25 cellular contexts compared by ENCODE assay signal in the genomic region with DNA sequence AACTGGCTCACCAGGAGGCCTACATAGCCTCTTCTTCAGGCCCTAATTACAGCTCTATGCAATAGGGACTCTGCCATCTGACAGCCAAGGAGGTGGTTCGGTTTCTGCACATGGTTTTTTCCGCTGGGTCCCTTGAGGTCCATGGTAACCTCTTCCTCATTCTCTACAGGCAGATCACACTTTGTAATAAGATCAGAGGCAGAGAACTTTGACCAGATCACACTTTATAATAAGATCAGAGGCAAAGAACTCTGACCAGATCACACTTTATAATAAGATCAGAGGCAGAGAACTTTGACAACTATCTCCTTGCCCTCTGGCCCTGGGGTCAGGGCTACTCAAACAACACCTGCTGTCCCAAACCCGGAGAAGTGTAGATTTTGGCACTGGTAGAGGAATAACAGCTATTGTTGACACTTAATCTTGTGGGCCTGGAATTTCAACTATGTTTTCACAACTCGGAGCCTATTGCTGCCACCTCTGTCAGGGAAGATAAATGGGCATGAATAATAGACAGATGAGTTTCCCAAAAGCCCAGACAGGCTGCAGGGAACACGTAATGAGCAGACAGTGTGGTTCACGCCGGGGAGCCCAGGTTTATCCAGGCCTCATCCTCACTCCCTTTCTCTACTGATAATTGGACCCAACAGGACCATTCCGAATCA.
A peak's percentile ranks its signal among the peaks of the same experiment; 100 is the strongest.
DNase-seq lines count a peak whose midpoint lies in the region; ATAC-seq and TF ChIP-seq lines count a peak whose summit lies in the region.
"Had no signal": no experiment of that assay in that cellular context is flagged by ENCODE, and none has a peak within 500 bp of the region (broad histone marks: within the 10 kb centered on the region; RNA-seq: fewer than 3 reads in every experiment).

No MANE protein-coding gene starts in this region.

- H3K4me3 ChIP-seq in BLaER1: no peak overlapping the region
- no peak overlapping the region for H3K4me3 ChIP-seq in GM23338
- H3K4me3 ChIP-seq: A549, body of pancreas, dorsolateral prefrontal cortex, transverse colon had no signal

- TF ChIP-seq POLR2A in GM18505 (IDR thresholded peaks at IDR 0.05; ENCODE audit: borderline replicate concordance, extremely low read depth, insufficient read depth, insufficient read length): no peak

- H3K27me3 ChIP-seq in BLaER1 (no peaks in the 10 kb centered on the region), GM23338 (ENCODE audit: insufficient read depth) (no peaks in the 10 kb centered on the region)
- H3K27me3 ChIP-seq: body of pancreas, transverse colon had no signal

- no peaks in the 10 kb centered on the region for H3K79me2 ChIP-seq in GM23338 (replicated peaks; ENCODE audit: insufficient read depth)

- peak overlapping the region; percentile 47 for H3K4me2 ChIP-seq in BLaER1
- H3K4me2 ChIP-seq in GM23338: no peak overlapping the region
- H3K4me2 ChIP-seq: A549 had no signal

- H3K36me3 ChIP-seq in BLaER1 (no peaks in the 10 kb centered on the region), GM23338 (ENCODE audit: insufficient read depth) (no peaks in the 10 kb centered on the region)
- H3K36me3 ChIP-seq: transverse colon had no signal

- DNase-seq in NCI-H2227 (lab: John Stamatoyannopoulos, UW; ENCODE audit: unreplicated experiment) (peak; percentile 90), glomerular visceral epithelial cell (ENCODE audit: extremely low spot score) (peak; percentile 75), GM23338 (ENCODE audit: low spot score) (no peak)
- DNase-seq: activated CD8-positive, alpha-beta T cell treated with anti-CD3 and anti-CD28 coated beads for 36 hours; activated T-cell treated with anti-CD3 and anti-CD28 coated beads, Interleukin-2, amount 50 U/mL, for 4 hours; body of pancreas; DMS53; dorsolateral prefrontal cortex; glutamatergic neuron; GOT3; natural killer cell; NCI-H1694 treated with DMSO at 0.1 percent for 48 hours; NCI-H510A treated with DMSO at 0.1 percent for 48 hours; stimulated activated naive B cell treated with anti-CD40 and anti-IgM and Interleukin-4, amounts not matched to agents 10 μg/mL and 1 μg/mL and 100 μg/mL, for 72 hours; T-helper 1 cell; transverse colon had no signal

- H2AFZ ChIP-seq in GM23338: no peak overlapping the region

- no peak overlapping the region for H3K27ac ChIP-seq in BLaER1
- no peak overlapping the region for H3K27ac ChIP-seq in GM23338 (ENCODE audit: low read depth)
- H3K27ac ChIP-seq: A549, body of pancreas, dorsolateral prefrontal cortex, transverse colon had no signal

- H3K27ac Mint-ChIP-seq in nephron (peak overlapping the region in 2 of 3 experiments; percentile 38 to 82), GM23338 (no peak overlapping the region)
- no peak overlapping the region for H3K27ac Mint-ChIP-seq in activated T-helper 17 cell treated with anti-CD3 and anti-CD28 coated beads, Interleukin-2, amount 50 U/mL, for 72 hours
- H3K27ac Mint-ChIP-seq: activated CD8-positive, alpha-beta T cell treated with anti-CD3 and anti-CD28 coated beads for 36 hours; activated naive CD4-positive, alpha-beta T cell treated with anti-CD3 and anti-CD28 coated beads, Interleukin-2, amount 50 U/mL, for 72 hours; memory B cell; natural killer cell; stimulated activated naive B cell treated with anti-CD40 and anti-IgM and Interleukin-4, amounts not matched to agents 10 μg/mL and 1 μg/mL and 100 μg/mL, for 72 hours had no signal

- TF ChIP-seq CTCF in nephron (IDR thresholded peaks at IDR 0.05; ENCODE audit: unreplicated experiment in 3 of 3) (no peak), GM23338 (conservative IDR thresholded peaks at IDR 0.05; ENCODE audit: low read depth in 2 of 2) (no peak)

- ATAC-seq in GM18505 (IDR thresholded peaks at IDR 0.05; ENCODE audit: unreplicated experiment): no peak
- ATAC-seq in GM23338: no peak
- ATAC-seq in GM18511 (IDR thresholded peaks at IDR 0.05; ENCODE audit: unreplicated experiment): no peak
- no peak for ATAC-seq in activated T-helper 17 cell treated with anti-CD3 and anti-CD28 coated beads, Interleukin-2, amount 50 U/mL, for 72 hours (replicated peaks)
- ATAC-seq: A549; activated CD8-positive, alpha-beta T cell treated with anti-CD3 and anti-CD28 coated beads for 36 hours; activated naive CD4-positive, alpha-beta T cell treated with anti-CD3 and anti-CD28 coated beads, Interleukin-2, amount 50 U/mL, for 72 hours; activated T-cell treated with anti-CD3 and anti-CD28 coated beads, Interleukin-2, amount 50 U/mL, for 4 hours; body of pancreas; esophagus mucosa; natural killer cell; stimulated activated naive B cell treated with anti-CD40 and anti-IgM and Interleukin-4, amounts not matched to agents 10 μg/mL and 1 μg/mL and 100 μg/mL, for 72 hours had no signal

- H3K4me3 Mint-ChIP-seq in nephron: no peak overlapping the region
- no peak overlapping the region for H3K4me3 Mint-ChIP-seq in GM23338
- no peak overlapping the region for H3K4me3 Mint-ChIP-seq in activated T-helper 17 cell treated with anti-CD3 and anti-CD28 coated beads, Interleukin-2, amount 50 U/mL, for 72 hours
- H3K4me3 Mint-ChIP-seq: activated CD8-positive, alpha-beta T cell treated with anti-CD3 and anti-CD28 coated beads for 36 hours; activated T-cell treated with anti-CD3 and anti-CD28 coated beads, Interleukin-2, amount 50 U/mL, for 4 hours; memory B cell; natural killer cell; stimulated activated naive B cell treated with anti-CD40 and anti-IgM and Interleukin-4, amounts not matched to agents 10 μg/mL and 1 μg/mL and 100 μg/mL, for 72 hours had no signal

- H3K4me1 Mint-ChIP-seq in nephron (peaks cover 27% of the 10 kb centered on the region), GM23338 (no peaks in the 10 kb centered on the region)
- H3K4me1 Mint-ChIP-seq in activated T-helper 17 cell treated with anti-CD3 and anti-CD28 coated beads, Interleukin-2, amount 50 U/mL, for 72 hours: no peaks in the 10 kb centered on the region
- H3K4me1 Mint-ChIP-seq: memory B cell; natural killer cell; stimulated activated naive B cell treated with anti-CD40 and anti-IgM and Interleukin-4, amounts not matched to agents 10 μg/mL and 1 μg/mL and 100 μg/mL, for 72 hours had no signal

- H3K9me3 ChIP-seq in BLaER1: no peaks in the 10 kb centered on the region
- H3K9me3 ChIP-seq: A549, body of pancreas, transverse colon had no signal

- H4K20me1 ChIP-seq in BLaER1 (no peaks in the 10 kb centered on the region), GM23338 (replicated peaks; ENCODE audit: insufficient read depth) (no peaks in the 10 kb centered on the region)

- H3K9me3 Mint-ChIP-seq in nephron: no peaks in the 10 kb centered on the region
- no peaks in the 10 kb centered on the region for H3K9me3 Mint-ChIP-seq in GM23338
- H3K9me3 Mint-ChIP-seq in activated T-helper 17 cell treated with anti-CD3 and anti-CD28 coated beads, Interleukin-2, amount 50 U/mL, for 72 hours: no peaks in the 10 kb centered on the region
- H3K9me3 Mint-ChIP-seq: activated CD8-positive, alpha-beta T cell treated with anti-CD3 and anti-CD28 coated beads for 36 hours; activated naive CD4-positive, alpha-beta T cell treated with anti-CD3 and anti-CD28 coated beads, Interleukin-2, amount 50 U/mL, for 72 hours; activated T-cell treated with anti-CD3 and anti-CD28 coated beads, Interleukin-2, amount 50 U/mL, for 4 hours had no signal

- no peak overlapping the region for H3K9ac ChIP-seq in BLaER1

- no peaks in the 10 kb centered on the region for H3F3A ChIP-seq in GM23338 (replicated peaks; ENCODE audit: low read depth)

- H3K27me3 Mint-ChIP-seq in nephron (ENCODE audit: low read depth): peaks cover 8% of the 10 kb centered on the region
- H3K27me3 Mint-ChIP-seq in GM23338 (ENCODE audit: insufficient read depth, low read depth, poor library complexity): no peaks in the 10 kb centered on the region
- H3K27me3 Mint-ChIP-seq in activated T-helper 17 cell treated with anti-CD3 and anti-CD28 coated beads, Interleukin-2, amount 50 U/mL, for 72 hours: peaks cover 6% of the 10 kb centered on the region
- H3K27me3 Mint-ChIP-seq: activated CD8-positive, alpha-beta T cell treated with anti-CD3 and anti-CD28 coated beads for 36 hours; memory B cell; stimulated activated naive B cell treated with anti-CD40 and anti-IgM and Interleukin-4, amounts not matched to agents 10 μg/mL and 1 μg/mL and 100 μg/mL, for 72 hours had no signal

- no peaks in the 10 kb centered on the region for H3K36me3 Mint-ChIP-seq in nephron (ENCODE audit: low read depth)
- H3K36me3 Mint-ChIP-seq in GM23338 (ENCODE audit: low read depth): no peaks in the 10 kb centered on the region
- no peaks in the 10 kb centered on the region for H3K36me3 Mint-ChIP-seq in activated T-helper 17 cell treated with anti-CD3 and anti-CD28 coated beads, Interleukin-2, amount 50 U/mL, for 72 hours (ENCODE audit: low read depth)
- H3K36me3 Mint-ChIP-seq: activated naive CD4-positive, alpha-beta T cell treated with anti-CD3 and anti-CD28 coated beads, Interleukin-2, amount 50 U/mL, for 72 hours; memory B cell; natural killer cell; stimulated activated naive B cell treated with anti-CD40 and anti-IgM and Interleukin-4, amounts not matched to agents 10 μg/mL and 1 μg/mL and 100 μg/mL, for 72 hours had no signal

- no peaks in the 10 kb centered on the region for H3K9me2 ChIP-seq in GM23338 (ENCODE audit: insufficient read depth)

- H3K4me1 ChIP-seq in BLaER1 (peaks cover 13% of the 10 kb centered on the region), GM23338 (ENCODE audit: insufficient read depth) (no peaks in the 10 kb centered on the region)
- H3K4me1 ChIP-seq: A549, transverse colon had no signal

Comparison
In these comparisons a context has a peak if more than half of its experiments do, and no peak if none do; other contexts are left out.
1. H3K27ac Mint-ChIP-seq: peak in nephron (2 of 3); none in GM23338 (single experiment) and activated T-helper 17 cell treated with anti-CD3 and anti-CD28 coated beads, Interleukin-2, amount 50 U/mL, for 72 hours (single experiment).